32 cellular contexts compared by ENCODE assay signal in genomic region chr1:21828075-21828474, GRCh38. TPM values are rescaled to one million over a fixed set of nuclear protein-coding genes. Genes with fewer than 3 reads are reported as not detected.
"Had no signal": no experiment of that assay in that cellular context is flagged by ENCODE, and none has a peak within 500 bp of the region (broad histone marks: within the 10 kb centered on the region; RNA-seq: fewer than 3 reads in every experiment).

No MANE protein-coding gene starts in this region.

- H3K4me1 ChIP-seq: esophagus muscularis mucosa, foreskin keratinocyte, gastrocnemius medialis had no signal

- H3K27ac Mint-ChIP-seq: activated CD4-positive, alpha-beta T cell treated with anti-CD3 and anti-CD28 coated beads, Interleukin-2, amount 10 ng/mL, durations not matched to agents 7 days and 5 days; activated CD8-positive, alpha-beta T cell treated with anti-CD3 and anti-CD28 coated beads for 36 hours; activated naive CD8-positive, alpha-beta T cell; activated T-helper 17 cell treated with anti-CD3 and anti-CD28 coated beads, Interleukin-2, amount 50 U/mL, for 72 hours; dendritic cell treated with granulocyte-macrophage colony-stimulating factor and Interleukin-4, amounts not matched to agents 40 ng/mL and 50 ng/mL, for 4 days; endodermal cell had no signal

- H3K9me3 Mint-ChIP-seq: activated CD4-positive, alpha-beta T cell treated with anti-CD3 and anti-CD28 coated beads, Interleukin-2, amount 10 ng/mL, durations not matched to agents 7 days and 5 days; activated CD8-positive, alpha-beta T cell treated with anti-CD3 and anti-CD28 coated beads for 36 hours; activated T-cell treated with anti-CD3 and anti-CD28 coated beads, Interleukin-2, amount 50 U/mL, for 4 hours; activated T-helper 17 cell treated with anti-CD3 and anti-CD28 coated beads, Interleukin-2, amount 50 U/mL, for 72 hours; dendritic cell treated with granulocyte-macrophage colony-stimulating factor and Interleukin-4, amounts not matched to agents 40 ng/mL and 50 ng/mL, for 4 days; endodermal cell had no signal

- H3K4me3 ChIP-seq: coronary artery, dorsolateral prefrontal cortex, esophagus muscularis mucosa, gastrocnemius medialis had no signal

- H3K4me3 Mint-ChIP-seq: activated CD4-positive, alpha-beta T cell treated with anti-CD3 and anti-CD28 coated beads, Interleukin-2, amount 10 ng/mL, durations not matched to agents 7 days and 5 days; activated CD8-positive, alpha-beta T cell treated with anti-CD3 and anti-CD28 coated beads for 36 hours; activated naive CD8-positive, alpha-beta T cell; activated T-cell treated with anti-CD3 and anti-CD28 coated beads, Interleukin-2, amount 50 U/mL, for 4 hours; activated T-helper 17 cell treated with anti-CD3 and anti-CD28 coated beads, Interleukin-2, amount 50 U/mL, for 72 hours; central memory CD8-positive, alpha-beta T cell; dendritic cell treated with granulocyte-macrophage colony-stimulating factor and Interleukin-4, amounts not matched to agents 40 ng/mL and 50 ng/mL, for 4 days; endodermal cell had no signal

- DNase-seq: activated CD4-positive, alpha-beta T cell treated with anti-CD3 and anti-CD28 coated beads for 1 hour; activated CD4-positive, alpha-beta T cell treated with anti-CD3 and anti-CD28 coated beads for 4 hours; activated CD4-positive, alpha-beta T cell treated with anti-CD3 and anti-CD28 coated beads, Interleukin-2, amount 10 ng/mL, durations not matched to agents 7 days and 5 days; activated CD4-positive, alpha-beta T cell treated with anti-CD3 and anti-CD28 coated beads, Interleukin-2, amount 50 U/mL, for 48 hours; activated CD4-positive, CD25-positive, alpha-beta regulatory T cell; activated CD8-positive, alpha-beta memory T cell treated with anti-CD3 and anti-CD28 coated beads for 24 hours; activated CD8-positive, alpha-beta T cell treated with anti-CD3 and anti-CD28 coated beads for 36 hours; activated effector memory CD4-positive, alpha-beta T cell treated with Interleukin-2 at 50 U/mL for 16 hours; activated gamma-delta T cell treated with Interleukin-2 at 50 U/mL for 16 hours; activated naive CD4-positive, alpha-beta T cell treated with anti-CD3 and anti-CD28 coated beads, Interleukin-2, amount 50 U/mL, for 16 hours; activated naive CD4-positive, alpha-beta T cell treated with Interleukin-2 at 50 U/mL for 16 hours; activated T-cell treated with anti-CD3 and anti-CD28 coated beads, Interleukin-2, amount 50 U/mL, for 4 hours; amniotic stem cell; anterior cingulate cortex; brain microvascular endothelial cell; dorsolateral prefrontal cortex; effector memory CD4-positive, alpha-beta T cell; endodermal cell; erythroblast; foreskin keratinocyte; gastrocnemius medialis; glutamatergic neuron; T-helper 2 cell had no signal

- H3K27me3 Mint-ChIP-seq: activated CD4-positive, alpha-beta T cell treated with anti-CD3 and anti-CD28 coated beads, Interleukin-2, amount 10 ng/mL, durations not matched to agents 7 days and 5 days; activated CD8-positive, alpha-beta T cell treated with anti-CD3 and anti-CD28 coated beads for 36 hours; activated naive CD8-positive, alpha-beta T cell had no signal

- H3K27me3 ChIP-seq: brain microvascular endothelial cell, dorsolateral prefrontal cortex, esophagus muscularis mucosa, foreskin keratinocyte, gastrocnemius medialis had no signal

- H3K9me3 ChIP-seq: esophagus muscularis mucosa, gastrocnemius medialis had no signal

- H3K4me1 Mint-ChIP-seq: activated CD4-positive, alpha-beta T cell treated with anti-CD3 and anti-CD28 coated beads, Interleukin-2, amount 10 ng/mL, durations not matched to agents 7 days and 5 days; activated T-helper 17 cell treated with anti-CD3 and anti-CD28 coated beads, Interleukin-2, amount 50 U/mL, for 72 hours; central memory CD8-positive, alpha-beta T cell; endodermal cell had no signal

- H3K27ac ChIP-seq: brain microvascular endothelial cell, coronary artery, dorsolateral prefrontal cortex, esophagus muscularis mucosa, foreskin keratinocyte, gastrocnemius medialis had no signal

RNA-seq across cellular contexts. Expression of gene LDLRAD2, which starts 16.0 kb away (rescaled TPM):
- total RNA-seq: activated CD4-positive, alpha-beta T cell treated with anti-CD3 and anti-CD28 coated beads, Interleukin-2, amount 10 ng/mL, durations not matched to agents 7 days and 5 days; activated T-helper 17 cell treated with anti-CD3 and anti-CD28 coated beads, Interleukin-2, amount 50 U/mL, for 72 hours; bronchial epithelial cell; cerebellum; esophagus muscularis mucosa; foreskin keratinocyte; gastrocnemius medialis; T-helper 1 cell treated with Interleukin-12 subunit alpha and Interleukin-12 subunit beta and Interleukin-4 antibody, amounts not matched to agents 30 ng/mL and 1 ng/mL, for 36 hours had no signal
